In genomic region chr19:13976446-13976845, GRCh38 we compare ENCODE assay signal across 31 cellular contexts. TPM values are rescaled to one million over a fixed set of nuclear protein-coding genes. Genes with fewer than 3 reads are reported as not detected.
DNase-seq lines count a peak whose midpoint lies in the region; TF ChIP-seq lines count a peak whose summit lies in the region.
"Had no signal": no experiment of that assay in that cellular context is flagged by ENCODE, and none has a peak within 500 bp of the region (broad histone marks: within the 10 kb centered on the region; RNA-seq: fewer than 3 reads in every experiment).

No MANE protein-coding gene starts in this region.

- no peak overlapping the region for H3K4me3 ChIP-seq in tibial artery
- H3K4me3 ChIP-seq in prostate gland: no peak overlapping the region
- H3K4me3 ChIP-seq: gastroesophageal sphincter, SJSA1 had no signal

- H3K27ac Mint-ChIP-seq in activated naive CD8-positive, alpha-beta T cell: peak overlapping the region; percentile 61
- H3K27ac Mint-ChIP-seq in activated naive CD8-positive, alpha-beta T cell treated with anti-CD3 and anti-CD28 coated beads for 36 hours: no peak overlapping the region
- peak overlapping the region; percentile 1 for H3K27ac Mint-ChIP-seq in dendritic cell treated with granulocyte-macrophage colony-stimulating factor and Interleukin-4, amounts not matched to agents 40 ng/mL and 50 ng/mL, for 4 days
- H3K27ac Mint-ChIP-seq: activated naive CD4-positive, alpha-beta T cell treated with anti-CD3 and anti-CD28 coated beads for 36 hours; activated T-cell treated with anti-CD3 and anti-CD28 coated beads, Interleukin-2, amount 50 U/mL, for 72 hours; stimulated activated naive B cell treated with anti-CD40 and anti-IgM and Interleukin-4, amounts not matched to agents 10 μg/mL and 1 μg/mL and 100 μg/mL, for 72 hours had no signal

- 86% methylated on average over 12 of the region's 12 CpGs for WGBS in prostate gland

- no peak overlapping the region for H3K4me3 Mint-ChIP-seq in activated naive CD8-positive, alpha-beta T cell
- H3K4me3 Mint-ChIP-seq in activated naive CD8-positive, alpha-beta T cell treated with anti-CD3 and anti-CD28 coated beads for 36 hours: no peak overlapping the region
- H3K4me3 Mint-ChIP-seq in dendritic cell treated with granulocyte-macrophage colony-stimulating factor and Interleukin-4, amounts not matched to agents 40 ng/mL and 50 ng/mL, for 4 days: no peak overlapping the region
- H3K4me3 Mint-ChIP-seq: activated naive CD4-positive, alpha-beta T cell treated with anti-CD3 and anti-CD28 coated beads for 36 hours; activated T-cell treated with anti-CD3 and anti-CD28 coated beads, Interleukin-2, amount 50 U/mL, for 72 hours; stimulated activated naive B cell treated with anti-CD40 and anti-IgM and Interleukin-4, amounts not matched to agents 10 μg/mL and 1 μg/mL and 100 μg/mL, for 72 hours had no signal

- DNase-seq in activated naive CD8-positive, alpha-beta T cell treated with anti-CD3 and anti-CD28 coated beads for 36 hours: no peak
- DNase-seq in iris pigment epithelial cell (ENCODE audit: low read depth): peak; percentile 13
- DNase-seq in tibial artery: no peak
- DNase-seq in HUDEP-2 (lab: John Stamatoyannopoulos, UW; ENCODE audit: unreplicated experiment in 76 of 76): no peak
- DNase-seq in GM13977 (ENCODE audit: low spot score): no peak
- DNase-seq in prostate gland (ENCODE audit: low spot score): no peak
- DNase-seq: activated CD4-positive, alpha-beta T cell treated with anti-CD3 and anti-CD28 coated beads, Interleukin-2, amount 50 U/mL, for 48 hours; activated CD4-positive, CD25-positive, alpha-beta regulatory T cell treated with anti-CD3 and anti-CD28 coated beads, Interleukin-2, amount 50 U/mL, for 72 hours; activated naive CD4-positive, alpha-beta T cell treated with anti-CD3 and anti-CD28 coated beads for 36 hours; activated T-cell treated with anti-CD3 and anti-CD28 coated beads, Interleukin-2, amount 50 U/mL, for 72 hours; amniotic stem cell; brain microvascular endothelial cell; H7; hypothalamus; mesendoderm; NCI-H1048; NCI-H187; NCI-H2171; NCI-H510A; stimulated activated naive B cell treated with anti-CD40 and anti-IgM and Interleukin-4, amounts not matched to agents 10 μg/mL and 1 μg/mL and 100 μg/mL, for 72 hours had no signal

- H3K27me3 Mint-ChIP-seq in activated naive CD8-positive, alpha-beta T cell: no peaks in the 10 kb centered on the region
- H3K27me3 Mint-ChIP-seq in activated naive CD8-positive, alpha-beta T cell treated with anti-CD3 and anti-CD28 coated beads for 36 hours: no peaks in the 10 kb centered on the region
- no peaks in the 10 kb centered on the region for H3K27me3 Mint-ChIP-seq in dendritic cell treated with granulocyte-macrophage colony-stimulating factor and Interleukin-4, amounts not matched to agents 40 ng/mL and 50 ng/mL, for 4 days
- H3K27me3 Mint-ChIP-seq: stimulated activated naive B cell treated with anti-CD40 and anti-IgM and Interleukin-4, amounts not matched to agents 10 μg/mL and 1 μg/mL and 100 μg/mL, for 72 hours had no signal

- no peak for TF ChIP-seq POLR2A in prostate gland (IDR thresholded peaks at IDR 0.05)

- intact Hi-C loops in dendritic cell treated with granulocyte-macrophage colony-stimulating factor and Interleukin-4, amounts not matched to agents 40 ng/mL and 50 ng/mL, for 4 days (cut with micrococcal nuclease): no loop called here
- intact Hi-C loops in tibial artery (cut with DNase I; ENCODE audit: low total_unique reads) (no loop called here), prostate gland (cut with DNase I) (no loop called here)

- in situ Hi-C loops in GM13977 (cut with MboI; ENCODE audit: low pct_unique_long_range_greater_than_20kb, low sequenced_read_pairs, unreplicated experiment): no loop called here

- H3K4me1 ChIP-seq in tibial artery: peaks cover 0 to 30% (median 19%) of the 10 kb centered on the region in 4 donors
- peaks cover 7% of the 10 kb centered on the region for H3K4me1 ChIP-seq in prostate gland (replicated peaks)
- H3K4me1 ChIP-seq: SJSA1 had no signal

- H3K36me3 Mint-ChIP-seq in activated naive CD8-positive, alpha-beta T cell: no peaks in the 10 kb centered on the region
- H3K36me3 Mint-ChIP-seq in activated naive CD8-positive, alpha-beta T cell treated with anti-CD3 and anti-CD28 coated beads for 36 hours: peaks cover 8% of the 10 kb centered on the region
- peaks cover 79% of the 10 kb centered on the region for H3K36me3 Mint-ChIP-seq in dendritic cell treated with granulocyte-macrophage colony-stimulating factor and Interleukin-4, amounts not matched to agents 40 ng/mL and 50 ng/mL, for 4 days (ENCODE audit: low read depth)

- no peak for TF ChIP-seq CTCF in tibial artery (IDR thresholded peaks at IDR 0.05)
- TF ChIP-seq CTCF in GM13977 (IDR thresholded peaks at IDR 0.05; ENCODE audit: extremely low read depth, insufficient read depth, missing control alignments): no peak
- no peak for TF ChIP-seq CTCF in prostate gland (IDR thresholded peaks at IDR 0.05)

- H3K27ac ChIP-seq in tibial artery: peak overlapping the region; percentile 5 to 73
- H3K27ac ChIP-seq in prostate gland: no peak overlapping the region
- H3K27ac ChIP-seq: brain microvascular endothelial cell, gastroesophageal sphincter, SJSA1 had no signal

- peaks cover 21% of the 10 kb centered on the region for H3K4me1 Mint-ChIP-seq in activated naive CD8-positive, alpha-beta T cell (ENCODE audit: low read depth)
- peaks cover 22% of the 10 kb centered on the region for H3K4me1 Mint-ChIP-seq in activated naive CD8-positive, alpha-beta T cell treated with anti-CD3 and anti-CD28 coated beads for 36 hours
- H3K4me1 Mint-ChIP-seq in dendritic cell treated with granulocyte-macrophage colony-stimulating factor and Interleukin-4, amounts not matched to agents 40 ng/mL and 50 ng/mL, for 4 days (ENCODE audit: low read depth): peaks cover 38% of the 10 kb centered on the region

- H3K9me3 ChIP-seq in tibial artery (no peaks in the 10 kb centered on the region), prostate gland (no peaks in the 10 kb centered on the region)
- H3K9me3 ChIP-seq: gastroesophageal sphincter, SJSA1 had no signal

- no peaks in the 10 kb centered on the region for H3K9me3 Mint-ChIP-seq in activated naive CD8-positive, alpha-beta T cell (ENCODE audit: low read depth)
- H3K9me3 Mint-ChIP-seq in activated naive CD8-positive, alpha-beta T cell treated with anti-CD3 and anti-CD28 coated beads for 36 hours: no peaks in the 10 kb centered on the region
- H3K9me3 Mint-ChIP-seq in dendritic cell treated with granulocyte-macrophage colony-stimulating factor and Interleukin-4, amounts not matched to agents 40 ng/mL and 50 ng/mL, for 4 days: no peaks in the 10 kb centered on the region
- H3K9me3 Mint-ChIP-seq: activated naive CD4-positive, alpha-beta T cell treated with anti-CD3 and anti-CD28 coated beads for 36 hours; activated T-cell treated with anti-CD3 and anti-CD28 coated beads, Interleukin-2, amount 50 U/mL, for 72 hours; CD14-positive monocyte; stimulated activated naive B cell treated with anti-CD40 and anti-IgM and Interleukin-4, amounts not matched to agents 10 μg/mL and 1 μg/mL and 100 μg/mL, for 72 hours had no signal

- H3K36me3 ChIP-seq in tibial artery (peaks cover under 1 to 49% (median 18%) of the 10 kb centered on the region in 3 donors), prostate gland (no peaks in the 10 kb centered on the region)
- H3K36me3 ChIP-seq: SJSA1 had no signal

- H3K27me3 ChIP-seq in tibial artery (no peaks in the 10 kb centered on the region), prostate gland (replicated peaks; ENCODE audit: insufficient read depth) (no peaks in the 10 kb centered on the region)
- H3K27me3 ChIP-seq: brain microvascular endothelial cell, gastroesophageal sphincter, SJSA1 had no signal

RNA-seq across cellular contexts. Expression of gene DCAF15, which starts 24.1 kb away (rescaled TPM):
- 10 to 100 TPM; 54.3 to 54.6 TPM for total RNA-seq in activated naive CD8-positive, alpha-beta T cell treated with anti-CD3 and anti-CD28 coated beads for 36 hours
- total RNA-seq in prostate gland: 10 to 100 TPM; 18.6 to 47.4 TPM

RNA-seq across cellular contexts. Expression of gene RFX1, which starts 29.7 kb away (rescaled TPM):
- total RNA-seq in activated naive CD8-positive, alpha-beta T cell treated with anti-CD3 and anti-CD28 coated beads for 36 hours: 10 to 100 TPM in 1 of 2 experiments, 1 to 10 TPM in 1; 9.9 to 11.4 TPM
- total RNA-seq in prostate gland: 10 to 100 TPM in 1 of 2 donors, 1 to 10 TPM in 1; 9.2 to 12.7 TPM

RNA-seq across cellular contexts. Expression of gene PODNL1, which starts 38.2 kb away (rescaled TPM):
- not detected for total RNA-seq in activated naive CD8-positive, alpha-beta T cell treated with anti-CD3 and anti-CD28 coated beads for 36 hours
- total RNA-seq in prostate gland: 1 to 10 TPM in 1 of 2 donors, under 1 TPM in 1; 0.50 to 9.1 TPM
- total RNA-seq: endothelial cell of umbilical vein, temporal lobe had no signal

RNA-seq across cellular contexts. Expression of gene RLN3, which starts 51.5 kb away (rescaled TPM):
- total RNA-seq in activated naive CD8-positive, alpha-beta T cell treated with anti-CD3 and anti-CD28 coated beads for 36 hours: not detected
- not detected for total RNA-seq in prostate gland
- total RNA-seq: A172; activated naive CD4-positive, alpha-beta T cell treated with anti-CD3 and anti-CD28 coated beads for 36 hours; activated T-cell treated with anti-CD3 and anti-CD28 coated beads, Interleukin-2, amount 50 U/mL, for 72 hours; endothelial cell of umbilical vein; fibroblast of lung; gastroesophageal sphincter; H7; HT-29; posterior vena cava; SJSA1; temporal lobe had no signal

RNA-seq across cellular contexts. Expression of gene IL27RA, which starts 55.1 kb away (rescaled TPM):
- 10 to 100 TPM; 48.2 to 48.5 TPM for total RNA-seq in activated naive CD8-positive, alpha-beta T cell treated with anti-CD3 and anti-CD28 coated beads for 36 hours
- total RNA-seq in prostate gland: 1 to 10 TPM; 4.7 to 8.3 TPM

Comparison
In these comparisons a context has a peak if more than half of its experiments do, and no peak if none do; other contexts are left out.
1. H3K27ac ChIP-seq: peak in tibial artery (2 of 2); none in prostate gland (0 of 2).